In genomic region chr1:13492711-13493110, GRCh38 we compare ENCODE assay signal across 28 cellular contexts. TPM values are rescaled to one million over a fixed set of nuclear protein-coding genes. Genes with fewer than 3 reads are reported as not detected.
"Had no signal": no experiment of that assay in that cellular context is flagged by ENCODE, and none has a peak within 500 bp of the region (broad histone marks: within the 10 kb centered on the region; RNA-seq: fewer than 3 reads in every experiment).

No MANE protein-coding gene starts in this region.

- FAIRE-seq: colon, pancreas, small intestine had no signal

- H3K9me3 ChIP-seq: esophagus muscularis mucosa, gastroesophageal sphincter, lower lobe of right lung, pancreas, sigmoid colon, stomach, thoracic aorta had no signal

- H3K9ac ChIP-seq: neural progenitor cell had no signal

- H3K4me1 ChIP-seq: esophagus muscularis mucosa, gastroesophageal sphincter, lower lobe of right lung, neural progenitor cell, pancreas, sigmoid colon, stomach had no signal

- DNase-seq: cerebellar nuclear complex; effector memory CD8-positive, alpha-beta T cell; glutamatergic neuron; kidney glomerular epithelial cell; lower lobe of right lung; natural killer cell; occipital lobe; pancreas; sigmoid colon; small intestine; stimulated activated CD4-positive, alpha-beta T cell treated with anti-CD3 and anti-CD28 coated beads, Interleukin-12 subunit alpha, Interleukin-12 subunit beta, amount 100 ng/mL, for 4 hours; stimulated activated naive CD4-positive, alpha-beta T cell; stomach; substantia nigra had no signal

- H3K27me3 ChIP-seq: hepatocyte, neural progenitor cell, pancreas had no signal

- H3K36me3 ChIP-seq: esophagus muscularis mucosa, gastroesophageal sphincter, lower lobe of right lung, neural progenitor cell, pancreas, sigmoid colon, stomach, thoracic aorta had no signal

- H3K27ac ChIP-seq: epithelial cell of prostate, esophagus muscularis mucosa, gastroesophageal sphincter, hepatocyte, lower lobe of right lung, neural progenitor cell, pancreas, sigmoid colon, stomach, thoracic aorta had no signal

- H3K4me3 ChIP-seq: esophagus muscularis mucosa, gastroesophageal sphincter, hepatocyte, lower lobe of right lung, neural progenitor cell, pancreas, sigmoid colon, stomach, thoracic aorta had no signal

- ATAC-seq: effector memory CD8-positive, alpha-beta T cell; gastroesophageal sphincter; left lobe of liver; lower lobe of right lung; natural killer cell; pancreas had no signal

RNA-seq across cellular contexts. Expression of gene LRRC38, which starts 21.1 kb away (rescaled TPM):
- total RNA-seq: fibroblast of villous mesenchyme, left lobe of liver, lower lobe of right lung, mesothelial cell of epicardium, mucosa of gallbladder, myocyte, natural killer cell, occipital lobe, pancreas, progenitor cell of endocrine pancreas, renal cortical epithelial cell, sigmoid colon, thoracic aorta had no signal
- polyA plus RNA-seq: pancreas, sigmoid colon had no signal
